1 cellular context compared by ENCODE assay signal in genomic region chr2:9578475-9579235, GRCh38.
TF ChIP-seq lines count a peak whose summit lies in the region.

No MANE protein-coding gene starts in this region.

TF ChIP-seq in HepG2, 621 proteins besides CTCF, POLR2A, EP300 and RAD21 (continued from another document and continues in another):
- TF ChIP-seq, protein P1, sequence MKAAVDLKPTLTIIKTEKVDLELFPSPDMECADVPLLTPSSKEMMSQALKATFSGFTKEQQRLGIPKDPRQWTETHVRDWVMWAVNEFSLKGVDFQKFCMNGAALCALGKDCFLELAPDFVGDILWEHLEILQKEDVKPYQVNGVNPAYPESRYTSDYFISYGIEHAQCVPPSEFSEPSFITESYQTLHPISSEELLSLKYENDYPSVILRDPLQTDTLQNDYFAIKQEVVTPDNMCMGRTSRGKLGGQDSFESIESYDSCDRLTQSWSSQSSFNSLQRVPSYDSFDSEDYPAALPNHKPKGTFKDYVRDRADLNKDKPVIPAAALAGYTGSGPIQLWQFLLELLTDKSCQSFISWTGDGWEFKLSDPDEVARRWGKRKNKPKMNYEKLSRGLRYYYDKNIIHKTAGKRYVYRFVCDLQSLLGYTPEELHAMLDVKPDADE (CRISPR knock-in tag; IDR thresholded peaks at IDR 0.05), result no peak
- TF ChIP-seq ZKSCAN8 (CRISPR knock-in tag; IDR thresholded peaks at IDR 0.05; ENCODE audit: borderline replicate concordance) (no peak), BCL3 (CRISPR knock-in tag; IDR thresholded peaks at IDR 0.05) (no peak), GLI4 (CRISPR knock-in tag; IDR thresholded peaks at IDR 0.05; ENCODE audit: borderline replicate concordance) (no peak), ZNF704 (CRISPR knock-in tag; IDR thresholded peaks at IDR 0.05; ENCODE audit: borderline replicate concordance) (no peak), ARNTL (CRISPR knock-in tag; IDR thresholded peaks at IDR 0.05) (no peak), NFE2 (CRISPR knock-in tag; IDR thresholded peaks at IDR 0.05) (no peak), ZBTB7A (CRISPR knock-in tag; IDR thresholded peaks at IDR 0.05) (no peak), ZFAT (CRISPR knock-in tag; conservative IDR thresholded peaks at IDR 0.05) (no peak), ELF3 (CRISPR knock-in tag; IDR thresholded peaks at IDR 0.05) (no peak), ZNF225 (CRISPR knock-in tag; IDR thresholded peaks at IDR 0.05) (no peak), SCMH1 (CRISPR knock-in tag; IDR thresholded peaks at IDR 0.05; ENCODE audit: borderline replicate concordance) (no peak), PHF20 (CRISPR knock-in tag; IDR thresholded peaks at IDR 0.05) (no peak), ZNF674 (CRISPR knock-in tag; IDR thresholded peaks at IDR 0.05; ENCODE audit: low read depth) (no peak), HNF4A (CRISPR knock-in tag; IDR thresholded peaks at IDR 0.05) (peak; percentile 53), DMAP1 (CRISPR knock-in tag; IDR thresholded peaks at IDR 0.05) (no peak), FOXC1 (CRISPR knock-in tag; IDR thresholded peaks at IDR 0.05; ENCODE audit: borderline replicate concordance) (no peak), MTA1 (CRISPR knock-in tag; IDR thresholded peaks at IDR 0.05; ENCODE audit: borderline replicate concordance) (peak; percentile 59; the same call in 1 of the 2 replicates), SOX5 (CRISPR knock-in tag; IDR thresholded peaks at IDR 0.05; ENCODE audit: borderline replicate concordance) (no peak), NFE2L1 (CRISPR knock-in tag; IDR thresholded peaks at IDR 0.05; ENCODE audit: borderline replicate concordance) (no peak), ZBTB38 (CRISPR knock-in tag; IDR thresholded peaks at IDR 0.05) (no peak), ZNF552 (CRISPR knock-in tag; IDR thresholded peaks at IDR 0.05; ENCODE audit: borderline replicate concordance) (no peak), NFAT5 (CRISPR knock-in tag; IDR thresholded peaks at IDR 0.05) (no peak), TAF15 (IDR thresholded peaks at IDR 0.05; ENCODE audit: low read depth, low read length, poor library complexity, severe bottlenecking) (no peak), ZNF563 (CRISPR knock-in tag; IDR thresholded peaks at IDR 0.05) (no peak), ZMYM2 (CRISPR knock-in tag; IDR thresholded peaks at IDR 0.05) (no peak), IRF1 (CRISPR knock-in tag; IDR thresholded peaks at IDR 0.05; ENCODE audit: low read depth) (no peak), HMG20A (CRISPR knock-in tag; IDR thresholded peaks at IDR 0.05; ENCODE audit: borderline replicate concordance) (no peak), ARNT (IDR thresholded peaks at IDR 0.05) (no peak), ATF3 (CRISPR knock-in tag; IDR thresholded peaks at IDR 0.05) (no peak), ZNF512 (CRISPR knock-in tag; IDR thresholded peaks at IDR 0.05) (no peak), AGO2 (optimal IDR thresholded peaks at IDR 0.05; ENCODE audit: low read depth, low read length) (no peak), ZNF18 (CRISPR knock-in tag; IDR thresholded peaks at IDR 0.05; ENCODE audit: insufficient replicate concordance) (no peak), CC2D1A (CRISPR knock-in tag; IDR thresholded peaks at IDR 0.05) (no peak), PLRG1 (conservative IDR thresholded peaks at IDR 0.05) (no peak), NR2F2 (IDR thresholded peaks at IDR 0.05; ENCODE audit: borderline replicate concordance, low read depth) (no peak), ZNF792 (CRISPR knock-in tag; IDR thresholded peaks at IDR 0.05) (no peak), SAP130 (CRISPR knock-in tag; IDR thresholded peaks at IDR 0.05; ENCODE audit: low read depth) (peak; percentile 13; the same call in 1 of the 2 replicates), ZNF234 (CRISPR knock-in tag; conservative IDR thresholded peaks at IDR 0.05) (no peak), GPN1 (CRISPR knock-in tag; IDR thresholded peaks at IDR 0.05; ENCODE audit: borderline replicate concordance) (no peak)
- TF ChIP-seq, protein P2, sequence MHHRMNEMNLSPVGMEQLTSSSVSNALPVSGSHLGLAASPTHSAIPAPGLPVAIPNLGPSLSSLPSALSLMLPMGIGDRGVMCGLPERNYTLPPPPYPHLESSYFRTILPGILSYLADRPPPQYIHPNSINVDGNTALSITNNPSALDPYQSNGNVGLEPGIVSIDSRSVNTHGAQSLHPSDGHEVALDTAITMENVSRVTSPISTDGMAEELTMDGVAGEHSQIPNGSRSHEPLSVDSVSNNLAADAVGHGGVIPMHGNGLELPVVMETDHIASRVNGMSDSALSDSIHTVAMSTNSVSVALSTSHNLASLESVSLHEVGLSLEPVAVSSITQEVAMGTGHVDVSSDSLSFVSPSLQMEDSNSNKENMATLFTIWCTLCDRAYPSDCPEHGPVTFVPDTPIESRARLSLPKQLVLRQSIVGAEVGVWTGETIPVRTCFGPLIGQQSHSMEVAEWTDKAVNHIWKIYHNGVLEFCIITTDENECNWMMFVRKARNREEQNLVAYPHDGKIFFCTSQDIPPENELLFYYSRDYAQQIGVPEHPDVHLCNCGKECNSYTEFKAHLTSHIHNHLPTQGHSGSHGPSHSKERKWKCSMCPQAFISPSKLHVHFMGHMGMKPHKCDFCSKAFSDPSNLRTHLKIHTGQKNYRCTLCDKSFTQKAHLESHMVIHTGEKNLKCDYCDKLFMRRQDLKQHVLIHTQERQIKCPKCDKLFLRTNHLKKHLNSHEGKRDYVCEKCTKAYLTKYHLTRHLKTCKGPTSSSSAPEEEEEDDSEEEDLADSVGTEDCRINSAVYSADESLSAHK (CRISPR knock-in tag; IDR thresholded peaks at IDR 0.05; ENCODE audit: borderline replicate concordance), result no peak
- TF ChIP-seq, protein P3, sequence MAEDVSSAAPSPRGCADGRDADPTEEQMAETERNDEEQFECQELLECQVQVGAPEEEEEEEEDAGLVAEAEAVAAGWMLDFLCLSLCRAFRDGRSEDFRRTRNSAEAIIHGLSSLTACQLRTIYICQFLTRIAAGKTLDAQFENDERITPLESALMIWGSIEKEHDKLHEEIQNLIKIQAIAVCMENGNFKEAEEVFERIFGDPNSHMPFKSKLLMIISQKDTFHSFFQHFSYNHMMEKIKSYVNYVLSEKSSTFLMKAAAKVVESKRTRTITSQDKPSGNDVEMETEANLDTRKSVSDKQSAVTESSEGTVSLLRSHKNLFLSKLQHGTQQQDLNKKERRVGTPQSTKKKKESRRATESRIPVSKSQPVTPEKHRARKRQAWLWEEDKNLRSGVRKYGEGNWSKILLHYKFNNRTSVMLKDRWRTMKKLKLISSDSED (CRISPR knock-in tag; IDR thresholded peaks at IDR 0.05), result no peak
- TF ChIP-seq, protein P4, sequence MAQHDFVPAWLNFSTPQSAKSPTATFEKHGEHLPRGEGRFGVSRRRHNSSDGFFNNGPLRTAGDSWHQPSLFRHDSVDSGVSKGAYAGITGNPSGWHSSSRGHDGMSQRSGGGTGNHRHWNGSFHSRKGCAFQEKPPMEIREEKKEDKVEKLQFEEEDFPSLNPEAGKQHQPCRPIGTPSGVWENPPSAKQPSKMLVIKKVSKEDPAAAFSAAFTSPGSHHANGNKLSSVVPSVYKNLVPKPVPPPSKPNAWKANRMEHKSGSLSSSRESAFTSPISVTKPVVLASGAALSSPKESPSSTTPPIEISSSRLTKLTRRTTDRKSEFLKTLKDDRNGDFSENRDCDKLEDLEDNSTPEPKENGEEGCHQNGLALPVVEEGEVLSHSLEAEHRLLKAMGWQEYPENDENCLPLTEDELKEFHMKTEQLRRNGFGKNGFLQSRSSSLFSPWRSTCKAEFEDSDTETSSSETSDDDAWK (CRISPR knock-in tag; IDR thresholded peaks at IDR 0.05), result no peak
- TF ChIP-seq, protein P5, sequence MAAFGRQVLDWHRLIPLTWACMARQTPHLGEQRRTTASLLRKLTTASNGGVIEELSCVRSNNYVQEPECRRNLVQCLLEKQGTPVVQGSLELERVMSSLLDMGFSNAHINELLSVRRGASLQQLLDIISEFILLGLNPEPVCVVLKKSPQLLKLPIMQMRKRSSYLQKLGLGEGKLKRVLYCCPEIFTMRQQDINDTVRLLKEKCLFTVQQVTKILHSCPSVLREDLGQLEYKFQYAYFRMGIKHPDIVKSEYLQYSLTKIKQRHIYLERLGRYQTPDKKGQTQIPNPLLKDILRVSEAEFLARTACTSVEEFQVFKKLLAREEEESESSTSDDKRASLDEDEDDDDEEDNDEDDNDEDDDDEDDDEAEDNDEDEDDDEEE (CRISPR knock-in tag; IDR thresholded peaks at IDR 0.05), result no peak
- TF ChIP-seq, protein P6, sequence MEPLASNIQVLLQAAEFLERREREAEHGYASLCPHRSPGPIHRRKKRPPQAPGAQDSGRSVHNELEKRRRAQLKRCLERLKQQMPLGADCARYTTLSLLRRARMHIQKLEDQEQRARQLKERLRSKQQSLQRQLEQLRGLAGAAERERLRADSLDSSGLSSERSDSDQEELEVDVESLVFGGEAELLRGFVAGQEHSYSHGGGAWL (CRISPR knock-in tag; IDR thresholded peaks at IDR 0.05), result no peak
